26 cellular contexts compared by ENCODE assay signal in genomic region chr15:64051645-64052259, GRCh38.
"Had no signal": no experiment of that assay in that cellular context is flagged by ENCODE, and none has a peak within 500 bp of the region (broad histone marks: within the 10 kb centered on the region; RNA-seq: fewer than 3 reads in every experiment).

No MANE protein-coding gene starts in this region.

- H3K4me3 Mint-ChIP-seq: activated CD4-positive, alpha-beta T cell treated with anti-CD3 and anti-CD28 coated beads, Interleukin-2, amount 10 ng/mL, durations not matched to agents 7 days and 5 days; activated CD8-positive, alpha-beta T cell treated with anti-CD3 and anti-CD28 coated beads, Interleukin-2, amount 10 ng/mL, durations not matched to agents 7 days and 5 days; activated naive CD8-positive, alpha-beta T cell treated with anti-CD3 and anti-CD28 coated beads for 36 hours; brain; endodermal cell; nephron; stimulated activated naive CD8-positive, alpha-beta T cell treated with anti-CD3 and anti-CD28 coated beads, Interleukin-15, amount 100 ng/mL, for 72 hours had no signal

- DNase-seq: activated CD4-positive, alpha-beta T cell treated with anti-CD3 and anti-CD28 coated beads, Interleukin-2, amount 10 ng/mL, durations not matched to agents 7 days and 5 days; activated CD4-positive, CD25-positive, alpha-beta regulatory T cell; activated CD8-positive, alpha-beta T cell treated with anti-CD3 and anti-CD28 coated beads, Interleukin-2, amount 10 ng/mL, durations not matched to agents 7 days and 5 days; activated gamma-delta T cell treated with Interleukin-2 at 50 U/mL for 16 hours; activated naive CD8-positive, alpha-beta T cell treated with anti-CD3 and anti-CD28 coated beads for 36 hours; activated T-cell treated with anti-CD3 and anti-CD28 coated beads, Interleukin-2, amount 50 U/mL, for 48 hours; anterior cingulate cortex; caudate nucleus; endodermal cell; foreskin melanocyte; hypothalamus; islet precursor cell; midbrain; right lobe of liver; small intestine; stimulated activated CD4-positive, alpha-beta T cell treated with anti-CD3 and anti-CD28 coated beads, Interleukin-15, amount 100 ng/mL, for 24 hours; stimulated activated CD4-positive, alpha-beta T cell treated with anti-CD3 and anti-CD28 coated beads, Interleukin-2, amount 100 ng/mL, for 48 hours; stimulated activated naive CD8-positive, alpha-beta T cell treated with anti-CD3 and anti-CD28 coated beads, Interleukin-15, amount 100 ng/mL, for 72 hours; SW 1271; trophoblast cell had no signal

- H3K4me3 ChIP-seq: lung, right lobe of liver, vagina had no signal

- H3K36me3 ChIP-seq: right lobe of liver, vagina had no signal

- H3K27ac ChIP-seq: right lobe of liver, vagina had no signal

- H3K9me3 Mint-ChIP-seq: activated CD4-positive, alpha-beta T cell treated with anti-CD3 and anti-CD28 coated beads, Interleukin-2, amount 10 ng/mL, durations not matched to agents 7 days and 5 days; activated naive CD8-positive, alpha-beta T cell treated with anti-CD3 and anti-CD28 coated beads for 36 hours; brain; endodermal cell; nephron; stimulated activated naive CD8-positive, alpha-beta T cell treated with anti-CD3 and anti-CD28 coated beads, Interleukin-15, amount 100 ng/mL, for 72 hours had no signal

- H3K27ac Mint-ChIP-seq: activated CD4-positive, alpha-beta T cell treated with anti-CD3 and anti-CD28 coated beads, Interleukin-2, amount 10 ng/mL, durations not matched to agents 7 days and 5 days; activated CD8-positive, alpha-beta T cell treated with anti-CD3 and anti-CD28 coated beads, Interleukin-2, amount 10 ng/mL, durations not matched to agents 7 days and 5 days; activated naive CD8-positive, alpha-beta T cell treated with anti-CD3 and anti-CD28 coated beads for 36 hours; endodermal cell; nephron had no signal

- H3K9me3 ChIP-seq: right lobe of liver, vagina had no signal

- ATAC-seq: activated CD8-positive, alpha-beta T cell treated with anti-CD3 and anti-CD28 coated beads, Interleukin-2, amount 10 ng/mL, durations not matched to agents 7 days and 5 days; left lobe of liver; stimulated activated naive CD8-positive, alpha-beta T cell treated with anti-CD3 and anti-CD28 coated beads, Interleukin-15, amount 100 ng/mL, for 72 hours had no signal

- H3K36me3 Mint-ChIP-seq: activated naive CD8-positive, alpha-beta T cell treated with anti-CD3 and anti-CD28 coated beads for 36 hours; brain had no signal

- H3K27me3 ChIP-seq: right lobe of liver, vagina had no signal

- FAIRE-seq: colon, small intestine had no signal
